Comparison of ENCODE assay signal across 13 cellular contexts in the genomic region with DNA sequence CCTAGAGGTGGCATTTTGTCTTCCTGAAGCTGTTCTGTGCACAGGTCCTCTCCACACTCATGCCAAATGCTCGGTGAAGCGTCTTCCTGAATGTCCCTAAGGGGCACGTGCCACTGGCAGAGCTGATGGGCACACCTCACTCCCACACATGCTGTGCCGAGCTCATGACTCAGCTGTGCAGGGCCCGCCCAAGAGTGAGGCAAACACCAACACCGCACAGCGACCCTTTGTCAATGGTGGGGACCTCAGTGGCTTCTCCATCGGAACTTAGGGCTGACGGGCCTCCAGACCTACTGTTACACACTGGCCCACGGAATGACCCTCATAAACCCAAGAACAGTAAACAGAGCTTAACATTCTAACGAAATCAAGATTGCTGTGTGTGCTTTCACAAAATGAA.
DNase-seq lines count a peak whose midpoint lies in the region; ATAC-seq, FAIRE-seq and TF ChIP-seq lines count a peak whose summit lies in the region.
"Had no signal": no experiment of that assay in that cellular context is flagged by ENCODE, and none has a peak within 500 bp of the region (broad histone marks: within the 10 kb centered on the region; RNA-seq: fewer than 3 reads in every experiment).

No MANE protein-coding gene starts in this region.

- no peak overlapping the region for H3K4me3 ChIP-seq in Caco-2 (ENCODE audit: low read depth, low read length)
- H3K4me3 ChIP-seq in MG63, result no peak overlapping the region
- H3K4me3 ChIP-seq in astrocyte (ENCODE audit: insufficient read depth, low read depth, low read length), result no peak overlapping the region
- peak overlapping the region; percentile 2 for H3K4me3 ChIP-seq in mucosa of stomach (ENCODE audit: low read length)
- H3K4me3 ChIP-seq: ascending aorta had no signal

- no TSS peak for BruUV-seq in Caco-2 (replicated peaks; lab: Mats Ljungman, UMichigan)

- POLR2A ChIA-PET in Caco-2 (lab: Charles Lee), result no interaction called here

- peak overlapping the region; percentile 17 for H3K4me2 ChIP-seq in astrocyte (ENCODE audit: low read length)

- DNase-seq in Caco-2 (no peak), MG63 (peak; percentile 23), astrocyte (ENCODE audit: low read depth) (no peak), SKM-1 treated with dmso at 0.1 percent for 144 hours (lab: John Stamatoyannopoulos, UW; ENCODE audit: unreplicated experiment) (no peak)
- DNase-seq in stimulated activated CD4-positive, alpha-beta T cell treated with anti-CD3 and anti-CD28 coated beads, Interleukin-2, amount 100 ng/mL, for 24 hours, result no peak
- DNase-seq: H7; NCI-H1092; NCI-H524 treated with DMSO at 0.1 percent for 48 hours; stimulated activated CD4-positive, alpha-beta T cell treated with anti-CD3 and anti-CD28 coated beads, Interleukin-1b, Interleukin-23, amount 100 ng/mL, for 48 hours had no signal

- CTCF ChIA-PET in Caco-2 (lab: Charles Lee), result no interaction called here

- intact Hi-C loops in Caco-2 (cut with micrococcal nuclease; ENCODE audit: unreplicated experiment), result no loop called here

- no peak overlapping the region for H3K4me3 Mint-ChIP-seq in Caco-2 (ENCODE audit: unreplicated experiment)
- H3K4me3 Mint-ChIP-seq in astrocyte (ENCODE audit: unreplicated experiment), result no peak overlapping the region

- H3K9me3 Mint-ChIP-seq in Caco-2 (ENCODE audit: unreplicated experiment) (no peaks in the 10 kb centered on the region), astrocyte (ENCODE audit: unreplicated experiment) (no peaks in the 10 kb centered on the region)

- ATAC-seq in GM21737 (IDR thresholded peaks at IDR 0.05; ENCODE audit: unreplicated experiment), result no peak
- ATAC-seq in GM21619 (IDR thresholded peaks at IDR 0.05; ENCODE audit: unreplicated experiment), result no peak

- H3K36me3 ChIP-seq in Caco-2 (ENCODE audit: control insufficient read depth, insufficient read depth, low read length), result no peaks in the 10 kb centered on the region
- no peaks in the 10 kb centered on the region for H3K36me3 ChIP-seq in MG63
- no peaks in the 10 kb centered on the region for H3K36me3 ChIP-seq in astrocyte (ENCODE audit: insufficient read depth, low read length)
- no peaks in the 10 kb centered on the region for H3K36me3 ChIP-seq in mucosa of stomach (ENCODE audit: control insufficient read depth, insufficient read depth, low read length)
- H3K36me3 ChIP-seq: ascending aorta had no signal

- TF ChIP-seq CTCF in Caco-2 (IDR thresholded peaks at IDR 0.05; ENCODE audit: insufficient read depth in 1 of 2, low read depth in 1 of 2, low read length in 1 of 2, severe bottlenecking in 1 of 2, unreplicated experiment in 1 of 2) (no peak), astrocyte (IDR thresholded peaks at IDR 0.05; ENCODE audit: insufficient read depth, low read depth, low read length) (no peak)

- no peak for FAIRE-seq in astrocyte (lab: Jason Lieb, UNC)

- H3K27me3 ChIP-seq in Caco-2 (replicated peaks; ENCODE audit: control insufficient read depth, insufficient read depth, low read length), result no peaks in the 10 kb centered on the region
- H3K27me3 ChIP-seq in MG63, result no peaks in the 10 kb centered on the region
- H3K27me3 ChIP-seq in astrocyte (ENCODE audit: insufficient read depth, low read length), result no peaks in the 10 kb centered on the region
- H3K27me3 ChIP-seq in mucosa of stomach (ENCODE audit: control insufficient read depth, insufficient read depth, low read length), result no peaks in the 10 kb centered on the region
- H3K27me3 ChIP-seq: ascending aorta had no signal

- H3K9ac ChIP-seq in astrocyte (ENCODE audit: low read length), result no peak overlapping the region
- H3K9ac ChIP-seq in mucosa of stomach (ENCODE audit: low read length), result peak overlapping the region; percentile 6

- no peaks in the 10 kb centered on the region for H4K20me1 ChIP-seq in astrocyte (ENCODE audit: insufficient read depth, low read length)

- H3K27ac Mint-ChIP-seq in Caco-2 (ENCODE audit: unreplicated experiment), result peak overlapping the region; percentile 7
- no peak overlapping the region for H3K27ac Mint-ChIP-seq in astrocyte (ENCODE audit: unreplicated experiment)

- no peaks in the 10 kb centered on the region for H3K79me2 ChIP-seq in astrocyte (ENCODE audit: insufficient read depth, low read length)

- H3K9me3 ChIP-seq in Caco-2, result no peaks in the 10 kb centered on the region
- H3K9me3 ChIP-seq in MG63, result no peaks in the 10 kb centered on the region
- no peaks in the 10 kb centered on the region for H3K9me3 ChIP-seq in astrocyte (ENCODE audit: insufficient read depth, low read depth, low read length)
- no peaks in the 10 kb centered on the region for H3K9me3 ChIP-seq in mucosa of stomach (ENCODE audit: control insufficient read depth, low read length)
- H3K9me3 ChIP-seq: ascending aorta had no signal

- H3K27ac ChIP-seq in astrocyte (ENCODE audit: low read depth, low read length), result no peak overlapping the region
- H3K27ac ChIP-seq: ascending aorta had no signal

- H3K4me1 Mint-ChIP-seq in Caco-2 (ENCODE audit: low read depth, unreplicated experiment), result peaks cover 10% of the 10 kb centered on the region
- H3K4me1 Mint-ChIP-seq in astrocyte (ENCODE audit: low read depth, unreplicated experiment), result peaks cover 17% of the 10 kb centered on the region

- no peak overlapping the region for H2AFZ ChIP-seq in astrocyte (ENCODE audit: low read depth, low read length)

- no peaks in the 10 kb centered on the region for H3K27me3 Mint-ChIP-seq in Caco-2 (ENCODE audit: insufficient read depth, unreplicated experiment)
- no peaks in the 10 kb centered on the region for H3K27me3 Mint-ChIP-seq in astrocyte (ENCODE audit: low read depth, unreplicated experiment)

- no peaks in the 10 kb centered on the region for H3K36me3 Mint-ChIP-seq in Caco-2 (ENCODE audit: insufficient read depth, unreplicated experiment)
- H3K36me3 Mint-ChIP-seq in astrocyte (ENCODE audit: low read depth, unreplicated experiment), result peaks cover 3% of the 10 kb centered on the region

- peaks cover 27% of the 10 kb centered on the region for H3K4me1 ChIP-seq in Caco-2
- H3K4me1 ChIP-seq in astrocyte (ENCODE audit: insufficient read depth, low read length), result peaks cover 15% of the 10 kb centered on the region
- H3K4me1 ChIP-seq in mucosa of stomach (ENCODE audit: control insufficient read depth, insufficient read depth, low read length), result peaks cover 7% of the 10 kb centered on the region
- H3K4me1 ChIP-seq: ascending aorta had no signal
